23 cellular contexts compared by ENCODE assay signal in genomic region chr1:150207278-150207971, GRCh38. TPM values are rescaled to one million over a fixed set of nuclear protein-coding genes. Genes with fewer than 3 reads are reported as not detected.
DNase-seq lines count a peak whose midpoint lies in the region; FAIRE-seq and TF ChIP-seq lines count a peak whose summit lies in the region.
"Had no signal": no experiment of that assay in that cellular context is flagged by ENCODE, and none has a peak within 500 bp of the region (broad histone marks: within the 10 kb centered on the region; RNA-seq: fewer than 3 reads in every experiment).

No MANE protein-coding gene starts in this region.

- H3K79me2 ChIP-seq in osteoblast (ENCODE audit: insufficient read depth, low read length), result no peaks in the 10 kb centered on the region

- H3K36me3 ChIP-seq in esophagus muscularis mucosa, result no peaks in the 10 kb centered on the region
- no peaks in the 10 kb centered on the region for H3K36me3 ChIP-seq in small intestine (ENCODE audit: control insufficient read depth in 2 of 2, insufficient read depth in 2 of 2, low read length in 2 of 2)
- no peaks in the 10 kb centered on the region for H3K36me3 ChIP-seq in osteoblast (ENCODE audit: insufficient read depth, low read length)

- DNase-seq in G401 (ENCODE audit: low spot score), result peak; percentile 94
- DNase-seq in esophagus muscularis mucosa (ENCODE audit: extremely low spot score), result peak; percentile 50
- peak; percentile 68 for DNase-seq in small intestine
- no peak for DNase-seq in osteoblast (ENCODE audit: insufficient read length, low spot score, missing footprints)
- DNase-seq in stimulated activated CD4-positive, alpha-beta T cell treated with anti-CD3 and anti-CD28 coated beads, Interleukin-2, amount 100 ng/mL, for 24 hours, result no peak
- DNase-seq in AG08395 (ENCODE audit: low spot score), result no peak
- DNase-seq: ACHN, AML-193, DMS79 treated with DMSO at 0.1 percent for 48 hours, HCEC 1CT, KBM-7, MV-4-11, NCI-H1417, NCI-H1930, NCI-H226, NCI-H524, NCI-H82, PC-3, RPMI8226, SHP77 treated with DMSO at 0.1 percent for 48 hours, SK-N-SH had no signal

- WGBS in esophagus muscularis mucosa, result 91% methylated on average over 7 of the region's 7 CpGs
- 33 to 67% (median 38%) methylated on average over 7 of the region's 7 CpGs for WGBS in small intestine, 3 donors

- no peak for TF ChIP-seq EP300 in esophagus muscularis mucosa (IDR thresholded peaks at IDR 0.05)

- H3K4me3 ChIP-seq in esophagus muscularis mucosa (no peak overlapping the region), small intestine (ENCODE audit: low read depth in 1 of 2, low read length in 2 of 2) (no peak overlapping the region), osteoblast (ENCODE audit: insufficient read depth, low read length) (no peak overlapping the region)

- intact Hi-C loops in esophagus muscularis mucosa (cut with DNase I), result no loop called here

- TF ChIP-seq CTCF in VCaP (conservative IDR thresholded peaks at IDR 0.05) (no peak), esophagus muscularis mucosa (IDR thresholded peaks at IDR 0.05) (no peak), osteoblast (IDR thresholded peaks at IDR 0.05; ENCODE audit: extremely low read depth, low read depth, low read length) (no peak)

- no peaks in the 10 kb centered on the region for H4K20me1 ChIP-seq in osteoblast (ENCODE audit: insufficient read depth, low read length)

- no peak for TF ChIP-seq POLR2A in esophagus muscularis mucosa (IDR thresholded peaks at IDR 0.05; ENCODE audit: low read depth)

- H3K27ac ChIP-seq in VCaP, result peak overlapping the region; percentile 54; the same call in 1 of the 2 replicates
- H3K27ac ChIP-seq in esophagus muscularis mucosa (replicated peaks in 1 of 4), result no peak overlapping the region
- no peak overlapping the region for H3K27ac ChIP-seq in small intestine (ENCODE audit: low read depth in 1 of 2, low read length in 1 of 2)
- no peak overlapping the region for H3K27ac ChIP-seq in osteoblast (ENCODE audit: low read depth, low read length)

- H3K4me1 ChIP-seq in esophagus muscularis mucosa (no peaks in the 10 kb centered on the region), small intestine (ENCODE audit: control insufficient read depth in 2 of 2, insufficient read depth in 1 of 2, low read depth in 1 of 2, low read length in 1 of 2) (peaks cover 0 to 3% of the 10 kb centered on the region in 2 donors), osteoblast (ENCODE audit: insufficient read depth, low read length) (no peaks in the 10 kb centered on the region)

- no peak overlapping the region for H3K4me2 ChIP-seq in osteoblast (ENCODE audit: insufficient read depth, low read length)
- H3K4me2 ChIP-seq: SK-N-SH had no signal

- no peak overlapping the region for H2AFZ ChIP-seq in osteoblast (ENCODE audit: low read length)

- in situ Hi-C loops in G401 (cut with HindIII; ENCODE audit: low sequenced_read_pairs), result no loop called here

- FAIRE-seq in small intestine (lab: Jason Lieb, UNC), result no peak

- H3K9me3 ChIP-seq in esophagus muscularis mucosa (no peaks in the 10 kb centered on the region), small intestine (ENCODE audit: control insufficient read depth, low read depth) (no peaks in the 10 kb centered on the region), osteoblast (ENCODE audit: low read depth, low read length) (no peaks in the 10 kb centered on the region)
- H3K9me3 ChIP-seq: SK-N-SH had no signal

- H3K27me3 ChIP-seq in esophagus muscularis mucosa, result no peaks in the 10 kb centered on the region
- H3K27me3 ChIP-seq in small intestine (ENCODE audit: control insufficient read depth in 2 of 2, insufficient read depth in 2 of 2, low read length in 2 of 2), result no peaks in the 10 kb centered on the region
- no peaks in the 10 kb centered on the region for H3K27me3 ChIP-seq in osteoblast (ENCODE audit: insufficient read depth, low read length)

RNA-seq across cellular contexts. Expression of gene ANP32E, which starts 28.5 kb away (rescaled TPM):
- 40.8 and 55.2 TPM in 2 replicates for total RNA-seq in G401 (2014; rRNA removed; shearing (Covaris generic))
- total RNA-seq in esophagus muscularis mucosa (10 to 100 TPM; 15.6 to 20.3 (median 18.6) TPM), osteoblast (11.5 and 13.8 TPM in 2 replicates)
- polyA plus RNA-seq in small intestine, result 10 to 100 TPM; 13.2 to 45.1 (median 16.1) TPM

RNA-seq across cellular contexts. Expression of gene CA14, which starts 50.1 kb away (rescaled TPM):
- 20.7 and 42.6 TPM in 2 replicates for total RNA-seq in G401 (2014; rRNA removed; shearing (Covaris generic))
- total RNA-seq in esophagus muscularis mucosa, result 1 to 10 TPM in 1 of 4 donors, under 1 TPM in 2, not detected in 1; 0.33 to 1.0 (median 0.42) TPM
- polyA plus RNA-seq in small intestine, result under 1 TPM in 1 of 3 donors, not detected in 2; 0.16 TPM
- total RNA-seq in osteoblast, result not detected in 2 replicates
- total RNA-seq: PC-3 had no signal
- polyA plus RNA-seq: CD14-positive monocyte had no signal

RNA-seq across cellular contexts. Expression of gene PLEKHO1, which starts 57.7 kb away (rescaled TPM):
- total RNA-seq in G401 (2014; rRNA removed; shearing (Covaris generic)), result 42.9 and 45.6 TPM in 2 replicates
- 100 to 1,000 TPM; 294 to 426 (median 337) TPM for total RNA-seq in esophagus muscularis mucosa
- polyA plus RNA-seq in small intestine, result 10 to 100 TPM in 2 of 3 donors, 1 to 10 TPM in 1; 8.1 to 38.4 (median 29.8) TPM
- 74.2 and 80.2 TPM in 2 replicates for total RNA-seq in osteoblast

Comparison
In these comparisons a context has a peak if more than half of its experiments do, and no peak if none do; other contexts are left out.
1. DNase-seq: peak in G401 (single experiment), esophagus muscularis mucosa (single experiment) and small intestine (single experiment); none in osteoblast (single experiment), stimulated activated CD4-positive, alpha-beta T cell treated with anti-CD3 and anti-CD28 coated beads, Interleukin-2, amount 100 ng/mL, for 24 hours (0 of 2) and AG08395 (single experiment).
2. RNA of gene CA14, which starts 50.1 kb away (total RNA-seq): 20.7 to 42.6 TPM in G401; 0.33 to 1.0 TPM in esophagus muscularis mucosa and not detected in osteoblast; every median in the first group is over 10 times any median in the second.